In the genomic region with DNA sequence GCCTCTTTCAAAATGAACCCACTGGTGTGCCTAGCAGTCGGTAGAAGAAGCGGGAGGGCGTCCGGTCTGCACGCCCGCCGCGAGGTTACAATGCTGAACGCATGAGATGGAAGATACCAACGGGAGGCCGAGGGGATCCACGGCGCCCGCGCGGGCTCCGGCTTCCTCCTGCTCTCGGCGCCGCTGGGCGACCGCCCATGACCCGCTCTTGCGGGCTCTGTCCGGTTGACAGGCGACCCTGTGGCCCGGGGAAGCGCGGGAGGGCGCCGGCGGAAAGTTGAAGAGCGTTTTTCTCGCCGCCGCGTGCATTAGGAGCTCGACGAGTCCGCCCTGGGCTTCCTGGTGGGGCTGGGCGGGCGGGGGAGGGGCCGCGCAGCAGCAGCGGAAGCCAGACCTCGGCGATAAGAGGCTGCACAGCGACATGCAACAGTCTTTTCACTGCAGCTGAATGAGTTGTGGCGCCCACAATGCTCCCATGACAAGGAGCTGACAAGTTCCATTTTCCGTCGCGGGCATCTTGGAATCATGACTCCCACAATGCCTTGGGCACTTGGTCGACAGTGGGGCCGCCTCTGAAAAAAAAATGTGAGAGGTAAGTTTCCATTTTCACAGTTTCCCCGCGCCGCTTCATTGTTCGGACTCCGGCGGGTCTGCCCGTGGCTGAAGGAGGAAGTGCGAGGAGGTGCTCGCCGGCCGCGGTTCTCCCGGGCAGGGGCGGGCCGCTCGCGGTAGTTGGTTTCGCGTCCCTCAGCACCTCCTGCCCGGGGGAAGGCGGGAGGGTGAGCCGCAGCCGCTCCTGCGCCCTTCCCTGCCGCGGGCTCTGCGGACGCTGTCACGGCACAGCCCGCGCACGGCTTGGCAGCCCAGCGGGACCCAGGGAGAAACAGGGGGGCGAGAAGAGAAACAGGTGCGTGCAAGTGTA, we compare ENCODE assay signal across 1 cellular context.
TF ChIP-seq lines count a peak whose summit lies in the region.

A gene with protein sequence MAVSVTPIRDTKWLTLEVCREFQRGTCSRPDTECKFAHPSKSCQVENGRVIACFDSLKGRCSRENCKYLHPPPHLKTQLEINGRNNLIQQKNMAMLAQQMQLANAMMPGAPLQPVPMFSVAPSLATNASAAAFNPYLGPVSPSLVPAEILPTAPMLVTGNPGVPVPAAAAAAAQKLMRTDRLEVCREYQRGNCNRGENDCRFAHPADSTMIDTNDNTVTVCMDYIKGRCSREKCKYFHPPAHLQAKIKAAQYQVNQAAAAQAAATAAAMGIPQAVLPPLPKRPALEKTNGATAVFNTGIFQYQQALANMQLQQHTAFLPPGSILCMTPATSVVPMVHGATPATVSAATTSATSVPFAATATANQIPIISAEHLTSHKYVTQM (plus strand): TSS at position 429 of the 922 bp plus-strand sequence. CDS start 31,265 bp downstream, outside the sequence.

TF ChIP-seq in HEK293, 187 proteins besides CTCF, POLR2A, EP300 and RAD21 (continued from another document and continues in another):
- TF ChIP-seq, protein P1, sequence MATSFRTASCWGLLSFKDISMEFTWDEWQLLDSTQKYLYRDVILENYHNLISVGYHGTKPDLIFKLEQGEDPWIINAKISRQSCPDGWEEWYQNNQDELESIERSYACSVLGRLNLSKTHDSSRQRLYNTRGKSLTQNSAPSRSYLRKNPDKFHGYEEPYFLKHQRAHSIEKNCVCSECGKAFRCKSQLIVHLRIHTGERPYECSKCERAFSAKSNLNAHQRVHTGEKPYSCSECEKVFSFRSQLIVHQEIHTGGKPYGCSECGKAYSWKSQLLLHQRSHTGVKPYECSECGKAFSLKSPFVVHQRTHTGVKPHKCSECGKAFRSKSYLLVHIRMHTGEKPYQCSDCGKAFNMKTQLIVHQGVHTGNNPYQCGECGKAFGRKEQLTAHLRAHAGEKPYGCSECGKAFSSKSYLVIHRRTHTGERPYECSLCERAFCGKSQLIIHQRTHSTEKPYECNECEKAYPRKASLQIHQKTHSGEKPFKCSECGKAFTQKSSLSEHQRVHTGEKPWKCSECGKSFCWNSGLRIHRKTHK (tag by site-specific recombination; IDR thresholded peaks at IDR 0.05) = no peak
- TF ChIP-seq, protein P2, sequence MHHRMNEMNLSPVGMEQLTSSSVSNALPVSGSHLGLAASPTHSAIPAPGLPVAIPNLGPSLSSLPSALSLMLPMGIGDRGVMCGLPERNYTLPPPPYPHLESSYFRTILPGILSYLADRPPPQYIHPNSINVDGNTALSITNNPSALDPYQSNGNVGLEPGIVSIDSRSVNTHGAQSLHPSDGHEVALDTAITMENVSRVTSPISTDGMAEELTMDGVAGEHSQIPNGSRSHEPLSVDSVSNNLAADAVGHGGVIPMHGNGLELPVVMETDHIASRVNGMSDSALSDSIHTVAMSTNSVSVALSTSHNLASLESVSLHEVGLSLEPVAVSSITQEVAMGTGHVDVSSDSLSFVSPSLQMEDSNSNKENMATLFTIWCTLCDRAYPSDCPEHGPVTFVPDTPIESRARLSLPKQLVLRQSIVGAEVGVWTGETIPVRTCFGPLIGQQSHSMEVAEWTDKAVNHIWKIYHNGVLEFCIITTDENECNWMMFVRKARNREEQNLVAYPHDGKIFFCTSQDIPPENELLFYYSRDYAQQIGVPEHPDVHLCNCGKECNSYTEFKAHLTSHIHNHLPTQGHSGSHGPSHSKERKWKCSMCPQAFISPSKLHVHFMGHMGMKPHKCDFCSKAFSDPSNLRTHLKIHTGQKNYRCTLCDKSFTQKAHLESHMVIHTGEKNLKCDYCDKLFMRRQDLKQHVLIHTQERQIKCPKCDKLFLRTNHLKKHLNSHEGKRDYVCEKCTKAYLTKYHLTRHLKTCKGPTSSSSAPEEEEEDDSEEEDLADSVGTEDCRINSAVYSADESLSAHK (tag by site-specific recombination; IDR thresholded peaks at IDR 0.05) = no peak
- TF ChIP-seq FEZF1 (tag by site-specific recombination; IDR thresholded peaks at IDR 0.05) (peak; percentile 67), SCRT2 (tag by site-specific recombination; IDR thresholded peaks at IDR 0.05) (peak; percentile 88), ZNF529 (tag by site-specific recombination; IDR thresholded peaks at IDR 0.05; ENCODE audit: insufficient replicate concordance) (no peak), ZNF843 (tag by site-specific recombination; IDR thresholded peaks at IDR 0.05) (no peak), ZNF670 (tag by site-specific recombination; IDR thresholded peaks at IDR 0.05; ENCODE audit: low read depth) (no peak), ZNF202 (tag by site-specific recombination; IDR thresholded peaks at IDR 0.05; ENCODE audit: borderline replicate concordance) (no peak), KLF10 (tag by site-specific recombination; IDR thresholded peaks at IDR 0.05) (0 out of 2 replicates have a peak, but pooled peaks have one; percentile 16), ZNF133 (tag by site-specific recombination; IDR thresholded peaks at IDR 0.05) (no peak), ZNF76 (tag by site-specific recombination; IDR thresholded peaks at IDR 0.05; ENCODE audit: borderline replicate concordance, low read depth) (peak; percentile 77; the same call in 1 of the 2 replicates), ZFP3 (tag by site-specific recombination; IDR thresholded peaks at IDR 0.05; ENCODE audit: low read depth) (no peak), ZNF16 (tag by site-specific recombination; IDR thresholded peaks at IDR 0.05; ENCODE audit: low read depth) (no peak), ZNF23 (tag by site-specific recombination; IDR thresholded peaks at IDR 0.05; ENCODE audit: borderline replicate concordance) (no peak), ZNF549 (tag by site-specific recombination; IDR thresholded peaks at IDR 0.05) (no peak), ZEB2 (tag by site-specific recombination; IDR thresholded peaks at IDR 0.05) (no peak), ZNF664 (tag by site-specific recombination; IDR thresholded peaks at IDR 0.05) (no peak), ZNF654 (tag by site-specific recombination; IDR thresholded peaks at IDR 0.05; ENCODE audit: low read depth) (no peak), ZNF624 (tag by site-specific recombination; IDR thresholded peaks at IDR 0.05) (no peak), ZNF214 (tag by site-specific recombination; IDR thresholded peaks at IDR 0.05; ENCODE audit: borderline replicate concordance) (no peak), ZIC2 (tag by site-specific recombination; IDR thresholded peaks at IDR 0.05) (peak; percentile 90), KLF8 (tag by site-specific recombination; IDR thresholded peaks at IDR 0.05) (no peak; the same call in 1 of the 2 replicates), ZNF138 (tag by site-specific recombination; IDR thresholded peaks at IDR 0.05; ENCODE audit: borderline replicate concordance) (no peak), ZBTB20 (tag by site-specific recombination; IDR thresholded peaks at IDR 0.05) (peak; percentile 89), TCF7L2 (IDR thresholded peaks at IDR 0.05; ENCODE audit: borderline replicate concordance, low read depth, low read length) (no peak), ZNF112 (tag by site-specific recombination; IDR thresholded peaks at IDR 0.05) (no peak), EGR2 (tag by site-specific recombination; IDR thresholded peaks at IDR 0.05; ENCODE audit: low read depth) (no peak; the same call in 1 of the 2 replicates), BCL11A (tag by site-specific recombination; IDR thresholded peaks at IDR 0.05; ENCODE audit: low read depth) (no peak), SALL2 (tag by site-specific recombination; IDR thresholded peaks at IDR 0.05; ENCODE audit: borderline replicate concordance) (no peak), ZNF544 (tag by site-specific recombination; IDR thresholded peaks at IDR 0.05) (no peak), ZNF211 (tag by site-specific recombination; IDR thresholded peaks at IDR 0.05; ENCODE audit: low read depth) (no peak), SETDB1 (IDR thresholded peaks at IDR 0.05; ENCODE audit: insufficient read length, low read length) (no peak), ZNF596 (tag by site-specific recombination; IDR thresholded peaks at IDR 0.05) (no peak), ZNF48 (tag by site-specific recombination; IDR thresholded peaks at IDR 0.05) (no peak), GFI1B (tag by site-specific recombination; IDR thresholded peaks at IDR 0.05) (no peak), ZSCAN30 (tag by site-specific recombination; IDR thresholded peaks at IDR 0.05) (peak; percentile 19), ZNF701 (tag by site-specific recombination; IDR thresholded peaks at IDR 0.05) (no peak), ZBTB48 (tag by site-specific recombination; IDR thresholded peaks at IDR 0.05) (peak; percentile 19; the same call in 1 of the 2 replicates), ZSCAN23 (tag by site-specific recombination; IDR thresholded peaks at IDR 0.05) (no peak), ZNF24 (tag by site-specific recombination; IDR thresholded peaks at IDR 0.05) (no peak), OSR2 (tag by site-specific recombination; IDR thresholded peaks at IDR 0.05) (no peak)
- TF ChIP-seq, protein P3, sequence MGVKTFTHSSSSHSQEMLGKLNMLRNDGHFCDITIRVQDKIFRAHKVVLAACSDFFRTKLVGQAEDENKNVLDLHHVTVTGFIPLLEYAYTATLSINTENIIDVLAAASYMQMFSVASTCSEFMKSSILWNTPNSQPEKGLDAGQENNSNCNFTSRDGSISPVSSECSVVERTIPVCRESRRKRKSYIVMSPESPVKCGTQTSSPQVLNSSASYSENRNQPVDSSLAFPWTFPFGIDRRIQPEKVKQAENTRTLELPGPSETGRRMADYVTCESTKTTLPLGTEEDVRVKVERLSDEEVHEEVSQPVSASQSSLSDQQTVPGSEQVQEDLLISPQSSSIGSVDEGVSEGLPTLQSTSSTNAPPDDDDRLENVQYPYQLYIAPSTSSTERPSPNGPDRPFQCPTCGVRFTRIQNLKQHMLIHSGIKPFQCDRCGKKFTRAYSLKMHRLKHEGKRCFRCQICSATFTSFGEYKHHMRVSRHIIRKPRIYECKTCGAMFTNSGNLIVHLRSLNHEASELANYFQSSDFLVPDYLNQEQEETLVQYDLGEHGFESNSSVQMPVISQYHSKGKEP (tag by site-specific recombination; IDR thresholded peaks at IDR 0.05) = peak; percentile 98
- TF ChIP-seq, protein P4, sequence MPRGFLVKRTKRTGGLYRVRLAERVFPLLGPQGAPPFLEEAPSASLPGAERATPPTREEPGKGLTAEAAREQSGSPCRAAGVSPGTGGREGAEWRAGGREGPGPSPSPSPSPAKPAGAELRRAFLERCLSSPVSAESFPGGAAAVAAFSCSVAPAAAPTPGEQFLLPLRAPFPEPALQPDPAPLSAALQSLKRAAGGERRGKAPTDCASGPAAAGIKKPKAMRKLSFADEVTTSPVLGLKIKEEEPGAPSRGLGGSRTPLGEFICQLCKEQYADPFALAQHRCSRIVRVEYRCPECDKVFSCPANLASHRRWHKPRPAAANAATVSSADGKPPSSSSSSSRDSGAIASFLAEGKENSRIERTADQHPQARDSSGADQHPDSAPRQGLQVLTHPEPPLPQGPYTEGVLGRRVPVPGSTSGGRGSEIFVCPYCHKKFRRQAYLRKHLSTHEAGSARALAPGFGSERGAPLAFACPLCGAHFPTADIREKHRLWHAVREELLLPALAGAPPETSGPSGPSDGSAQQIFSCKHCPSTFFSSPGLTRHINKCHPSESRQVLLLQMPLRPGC (tag by site-specific recombination; IDR thresholded peaks at IDR 0.05) = 0 out of 2 replicates have a peak, but pooled peaks have one; percentile 6
- TF ChIP-seq, protein P5, sequence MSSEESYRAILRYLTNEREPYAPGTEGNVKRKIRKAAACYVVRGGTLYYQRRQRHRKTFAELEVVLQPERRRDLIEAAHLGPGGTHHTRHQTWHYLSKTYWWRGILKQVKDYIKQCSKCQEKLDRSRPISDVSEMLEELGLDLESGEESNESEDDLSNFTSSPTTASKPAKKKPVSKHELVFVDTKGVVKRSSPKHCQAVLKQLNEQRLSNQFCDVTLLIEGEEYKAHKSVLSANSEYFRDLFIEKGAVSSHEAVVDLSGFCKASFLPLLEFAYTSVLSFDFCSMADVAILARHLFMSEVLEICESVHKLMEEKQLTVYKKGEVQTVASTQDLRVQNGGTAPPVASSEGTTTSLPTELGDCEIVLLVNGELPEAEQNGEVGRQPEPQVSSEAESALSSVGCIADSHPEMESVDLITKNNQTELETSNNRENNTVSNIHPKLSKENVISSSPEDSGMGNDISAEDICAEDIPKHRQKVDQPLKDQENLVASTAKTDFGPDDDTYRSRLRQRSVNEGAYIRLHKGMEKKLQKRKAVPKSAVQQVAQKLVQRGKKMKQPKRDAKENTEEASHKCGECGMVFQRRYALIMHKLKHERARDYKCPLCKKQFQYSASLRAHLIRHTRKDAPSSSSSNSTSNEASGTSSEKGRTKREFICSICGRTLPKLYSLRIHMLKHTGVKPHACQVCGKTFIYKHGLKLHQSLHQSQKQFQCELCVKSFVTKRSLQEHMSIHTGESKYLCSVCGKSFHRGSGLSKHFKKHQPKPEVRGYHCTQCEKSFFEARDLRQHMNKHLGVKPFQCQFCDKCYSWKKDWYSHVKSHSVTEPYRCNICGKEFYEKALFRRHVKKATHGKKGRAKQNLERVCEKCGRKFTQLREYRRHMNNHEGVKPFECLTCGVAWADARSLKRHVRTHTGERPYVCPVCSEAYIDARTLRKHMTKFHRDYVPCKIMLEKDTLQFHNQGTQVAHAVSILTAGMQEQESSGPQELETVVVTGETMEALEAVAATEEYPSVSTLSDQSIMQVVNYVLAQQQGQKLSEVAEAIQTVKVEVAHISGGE (tag by site-specific recombination; conservative IDR thresholded peaks at IDR 0.05; ENCODE audit: low read depth) = peak; percentile 48
- TF ChIP-seq, protein P6, sequence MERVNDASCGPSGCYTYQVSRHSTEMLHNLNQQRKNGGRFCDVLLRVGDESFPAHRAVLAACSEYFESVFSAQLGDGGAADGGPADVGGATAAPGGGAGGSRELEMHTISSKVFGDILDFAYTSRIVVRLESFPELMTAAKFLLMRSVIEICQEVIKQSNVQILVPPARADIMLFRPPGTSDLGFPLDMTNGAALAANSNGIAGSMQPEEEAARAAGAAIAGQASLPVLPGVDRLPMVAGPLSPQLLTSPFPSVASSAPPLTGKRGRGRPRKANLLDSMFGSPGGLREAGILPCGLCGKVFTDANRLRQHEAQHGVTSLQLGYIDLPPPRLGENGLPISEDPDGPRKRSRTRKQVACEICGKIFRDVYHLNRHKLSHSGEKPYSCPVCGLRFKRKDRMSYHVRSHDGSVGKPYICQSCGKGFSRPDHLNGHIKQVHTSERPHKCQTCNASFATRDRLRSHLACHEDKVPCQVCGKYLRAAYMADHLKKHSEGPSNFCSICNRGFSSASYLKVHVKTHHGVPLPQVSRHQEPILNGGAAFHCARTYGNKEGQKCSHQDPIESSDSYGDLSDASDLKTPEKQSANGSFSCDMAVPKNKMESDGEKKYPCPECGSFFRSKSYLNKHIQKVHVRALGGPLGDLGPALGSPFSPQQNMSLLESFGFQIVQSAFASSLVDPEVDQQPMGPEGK (tag by site-specific recombination; IDR thresholded peaks at IDR 0.05) = peak; percentile 37
- TF ChIP-seq, protein P7, sequence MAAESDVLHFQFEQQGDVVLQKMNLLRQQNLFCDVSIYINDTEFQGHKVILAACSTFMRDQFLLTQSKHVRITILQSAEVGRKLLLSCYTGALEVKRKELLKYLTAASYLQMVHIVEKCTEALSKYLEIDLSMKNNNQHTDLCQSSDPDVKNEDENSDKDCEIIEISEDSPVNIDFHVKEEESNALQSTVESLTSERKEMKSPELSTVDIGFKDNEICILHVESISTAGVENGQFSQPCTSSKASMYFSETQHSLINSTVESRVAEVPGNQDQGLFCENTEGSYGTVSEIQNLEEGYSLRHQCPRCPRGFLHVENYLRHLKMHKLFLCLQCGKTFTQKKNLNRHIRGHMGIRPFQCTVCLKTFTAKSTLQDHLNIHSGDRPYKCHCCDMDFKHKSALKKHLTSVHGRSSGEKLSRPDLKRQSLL (tag by site-specific recombination; IDR thresholded peaks at IDR 0.05) = peak; percentile 55
